In the genomic region with DNA sequence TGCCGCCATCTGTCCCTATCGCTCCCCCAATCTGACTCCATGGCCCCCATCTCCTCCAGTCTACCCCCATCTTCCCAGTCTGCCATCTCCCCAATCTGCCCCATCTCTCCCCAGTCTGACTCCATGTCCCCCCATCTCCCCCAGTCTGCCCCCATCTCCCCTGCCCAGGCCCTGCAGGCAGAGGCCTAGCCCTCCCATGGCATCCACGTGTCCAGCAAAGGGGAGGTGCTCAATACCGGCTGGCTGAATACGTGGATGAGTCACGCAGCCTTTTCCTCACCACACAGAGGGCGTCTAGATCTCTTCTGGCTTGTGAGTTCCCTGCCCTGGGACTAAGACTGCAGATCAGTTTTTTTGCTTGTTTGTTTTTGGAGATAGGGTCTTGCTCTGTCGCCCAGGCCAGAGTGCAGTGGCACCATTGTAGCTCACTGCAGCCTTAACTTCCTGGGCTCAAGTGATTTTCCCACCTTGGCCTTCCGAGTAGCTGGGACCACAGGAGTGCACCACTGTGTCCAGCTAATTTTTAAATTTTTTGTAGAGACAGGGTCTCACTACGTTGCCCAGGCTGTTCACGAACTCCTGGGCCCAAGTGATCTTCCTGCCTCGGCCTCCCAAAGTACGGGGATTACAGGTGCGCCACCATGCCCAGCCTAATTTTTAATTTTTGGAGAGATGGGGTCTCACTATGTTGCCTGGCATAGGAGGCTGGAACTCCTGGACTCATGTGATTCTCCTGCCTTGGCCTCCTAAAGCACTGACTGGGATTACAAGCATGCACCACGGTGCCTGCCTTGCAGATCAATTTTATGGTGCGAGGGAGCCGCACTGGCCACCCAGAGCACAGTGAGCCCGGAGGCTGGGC, we compare ENCODE assay signal across 8 cellular contexts. TPM values are rescaled to one million over a fixed set of nuclear protein-coding genes. Genes with fewer than 3 reads are reported as not detected.
DNase-seq lines count a peak whose midpoint lies in the region; ATAC-seq and TF ChIP-seq lines count a peak whose summit lies in the region.

No MANE protein-coding gene starts in this region.

- no peak overlapping the region for H4K91ac ChIP-seq in neuronal stem cell (ENCODE audit: low read depth, low read length, poor library complexity)

- 32% methylated on average over 11 of the region's 18 CpGs; no CpG with 5 or more reads in 1 of the 2 donors for WGBS in gastroesophageal sphincter (ENCODE audit: low coverage in 1 of 2), 2 donors
- WGBS in neuronal stem cell (ENCODE audit: extremely low coverage in 2 of 2, insufficient read length in 2 of 2, insufficient replicate concordance in 1 of 2), 2 donors, result no CpG with 5 or more reads among the region's 18 CpGs
- 34% methylated on average over 11 of the region's 18 CpGs for WGBS in suprapubic skin

- H3K27me3 ChIP-seq in SJCRH30 (no peaks in the 10 kb centered on the region), gastroesophageal sphincter (no peaks in the 10 kb centered on the region), neuronal stem cell (ENCODE audit: control insufficient read depth in 3 of 3, insufficient read depth in 3 of 3, low read depth in 1 of 3, low read length in 3 of 3) (no peaks in the 10 kb centered on the region), suprapubic skin (no peaks in the 10 kb centered on the region)

- H2BK12ac ChIP-seq in neuronal stem cell (ENCODE audit: low read length), result peak overlapping the region; percentile 24

- peaks cover 21% of the 10 kb centered on the region for H3K79me1 ChIP-seq in neuronal stem cell (ENCODE audit: low read depth, low read length)

- peak overlapping the region; percentile 85 for H3K23ac ChIP-seq in neuronal stem cell (ENCODE audit: low read depth, low read length, poor library complexity)

- peak overlapping the region; percentile 89 for H3K9ac ChIP-seq in neuronal stem cell (ENCODE audit: low read depth, low read length, poor library complexity)

- H3K4me3 ChIP-seq in SJCRH30 (peak overlapping the region; percentile 74), gastroesophageal sphincter (peak overlapping the region; percentile 53 to 95), neuronal stem cell (ENCODE audit: low read length in 2 of 2) (peak overlapping the region in 1 of 2 donors; percentile 85), suprapubic skin (peak overlapping the region; percentile 84)

- H2BK120ac ChIP-seq in neuronal stem cell (ENCODE audit: low read depth, low read length), result peak overlapping the region; percentile 24

- H3K4me1 ChIP-seq in SJCRH30 (peaks cover 4% of the 10 kb centered on the region; the same call in 1 of the 2 replicates), gastroesophageal sphincter (peaks cover 0 to 57% (median 9%) of the 10 kb centered on the region in 3 donors), neuronal stem cell (ENCODE audit: control insufficient read depth in 2 of 2, insufficient read depth in 1 of 2, low read depth in 1 of 2, low read length in 2 of 2) (peaks cover 12 to 13% of the 10 kb centered on the region in 2 donors), suprapubic skin (peaks cover 51% of the 10 kb centered on the region)

- H3K9me3 ChIP-seq in SJCRH30 (replicated peaks), result no peaks in the 10 kb centered on the region
- no peaks in the 10 kb centered on the region for H3K9me3 ChIP-seq in gastroesophageal sphincter
- no peaks in the 10 kb centered on the region for H3K9me3 ChIP-seq in neuronal stem cell (replicated peaks in 1 of 2; ENCODE audit: control insufficient read depth in 2 of 2, insufficient read depth in 1 of 2, low read depth in 1 of 2, low read length in 2 of 2)
- no peaks in the 10 kb centered on the region for H3K9me3 ChIP-seq in suprapubic skin

- ATAC-seq in gastroesophageal sphincter, result peak; percentile 94

- H3K14ac ChIP-seq in neuronal stem cell (ENCODE audit: low read length), result no peak overlapping the region

- H2AFZ ChIP-seq in neuronal stem cell (ENCODE audit: low read length), result peak overlapping the region; percentile 57

- peak overlapping the region; percentile 87 for H2BK15ac ChIP-seq in neuronal stem cell (ENCODE audit: low read length)

- DNase-seq in DMS53 (lab: John Stamatoyannopoulos, UW), result peak; percentile 96
- peak in 72 of 76 experiments; percentile 44 to 92 (median 78) for DNase-seq in HUDEP-2 (lab: John Stamatoyannopoulos, UW; ENCODE audit: unreplicated experiment in 76 of 76)
- peak; percentile 75 to 78 for DNase-seq in SJCRH30
- DNase-seq in activated naive CD4-positive, alpha-beta T cell treated with anti-CD3 and anti-CD28 coated beads, Interleukin-2, amount 50 U/mL, for 16 hours, result peak; percentile 53
- DNase-seq in neuronal stem cell (ENCODE audit: low spot score), result peak; percentile 49
- DNase-seq in suprapubic skin (ENCODE audit: low spot score in 2 of 2), result peak; percentile 87 to 88
- no peak for DNase-seq in NCI-H510A treated with DMSO at 0.1 percent for 48 hours (lab: John Stamatoyannopoulos, UW)

- H3K36me3 ChIP-seq in SJCRH30 (no peaks in the 10 kb centered on the region), gastroesophageal sphincter (peaks cover 0 to 26% of the 10 kb centered on the region in 2 donors), neuronal stem cell (replicated peaks in 1 of 2; ENCODE audit: control insufficient read depth in 2 of 2, insufficient read depth in 2 of 2, low read length in 2 of 2) (peaks cover 17 to 31% of the 10 kb centered on the region in 2 donors), suprapubic skin (peaks cover 8% of the 10 kb centered on the region)

- H3K27ac ChIP-seq in SJCRH30 (no peak overlapping the region), gastroesophageal sphincter (peak overlapping the region; percentile 61 to 99 (median 96)), neuronal stem cell (replicated peaks; ENCODE audit: low read length) (peak overlapping the region; percentile 75), suprapubic skin (peak overlapping the region; percentile 86)

- TF ChIP-seq CTCF in gastroesophageal sphincter (IDR thresholded peaks at IDR 0.05) (no peak), suprapubic skin (IDR thresholded peaks at IDR 0.05) (no peak)

- TF ChIP-seq POLR2A in gastroesophageal sphincter (IDR thresholded peaks at IDR 0.05), result no peak
- TF ChIP-seq POLR2A in suprapubic skin (IDR thresholded peaks at IDR 0.05), result no peak

- peak overlapping the region; percentile 17 for H3K4ac ChIP-seq in neuronal stem cell (ENCODE audit: low read length)

- TF ChIP-seq EP300 in gastroesophageal sphincter (IDR thresholded peaks at IDR 0.05) (no peak), suprapubic skin (IDR thresholded peaks at IDR 0.05) (no peak)

- H2BK5ac ChIP-seq in neuronal stem cell (ENCODE audit: low read length), result peak overlapping the region; percentile 83

- H4K8ac ChIP-seq in neuronal stem cell (ENCODE audit: low read depth, low read length), result peak overlapping the region; percentile 96

- H3K4me2 ChIP-seq in neuronal stem cell (ENCODE audit: insufficient read depth, low read length, poor library complexity, severe bottlenecking), result peak overlapping the region; percentile 98

- peak overlapping the region; percentile 100 for H2AK5ac ChIP-seq in neuronal stem cell (ENCODE audit: low read depth, low read length)

- peak overlapping the region; percentile 97 for H3K18ac ChIP-seq in neuronal stem cell (ENCODE audit: low read length)

RNA-seq across cellular contexts. Expression of a gene that starts 15.3 kb away (rescaled TPM):
- 0.93 and 2.1 TPM in 2 replicates for total RNA-seq in SJCRH30 (2014; rRNA removed; shearing (Covaris generic))
- 10 to 100 TPM; 13.6 to 27.9 (median 16.3) TPM for total RNA-seq in gastroesophageal sphincter
- polyA plus RNA-seq in neuronal stem cell (2013, experiment 1 of 2), result 1.7 TPM
- polyA plus RNA-seq in neuronal stem cell (2013, experiment 2 of 2), result 1.5 TPM
- 10 to 100 TPM; 24.1 to 50.8 (median 39.3) TPM for total RNA-seq in suprapubic skin

RNA-seq across cellular contexts. Expression of a gene that starts 46.0 kb away (rescaled TPM):
- not detected in 2 replicates for total RNA-seq in SJCRH30 (2014; rRNA removed; shearing (Covaris generic))
- total RNA-seq in gastroesophageal sphincter, result not detected
- polyA plus RNA-seq in neuronal stem cell (2013, experiment 1 of 2), result not detected
- polyA plus RNA-seq in neuronal stem cell (2013, experiment 2 of 2), result not detected
- 10 to 100 TPM; 13.3 to 20.8 (median 15.4) TPM for total RNA-seq in suprapubic skin

RNA-seq across cellular contexts. Expression of a gene that starts 53.7 kb away (rescaled TPM):
- 6.4 and 8.6 TPM in 2 replicates for total RNA-seq in SJCRH30 (2014; rRNA removed; shearing (Covaris generic))
- total RNA-seq in gastroesophageal sphincter, result 10 to 100 TPM in 3 of 4 donors, 1 to 10 TPM in 1; 6.0 to 16.7 (median 12.0) TPM
- 8.7 TPM for polyA plus RNA-seq in neuronal stem cell (2013, experiment 1 of 2)
- polyA plus RNA-seq in neuronal stem cell (2013, experiment 2 of 2), result 8.9 TPM
- total RNA-seq in suprapubic skin, result 10 to 100 TPM; 11.6 to 55.2 (median 13.2) TPM

RNA-seq across cellular contexts. Expression of a gene that starts 58.9 kb away (rescaled TPM):
- 0.15 TPM in 1 of 2 replicates, not detected in the other for total RNA-seq in SJCRH30 (2014; rRNA removed; shearing (Covaris generic))
- total RNA-seq in gastroesophageal sphincter (10 to 100 TPM in 1 of 4 donors, 1 to 10 TPM in 3; 7.1 to 20.2 (median 7.8) TPM), suprapubic skin (10 to 100 TPM in 1 of 4 donors, 1 to 10 TPM in 3; 2.6 to 11.9 (median 5.1) TPM)
- polyA plus RNA-seq in neuronal stem cell (2013, experiment 1 of 2), result 0.63 TPM
- 0.66 TPM for polyA plus RNA-seq in neuronal stem cell (2013, experiment 2 of 2)

Comparison
In these comparisons a context has a peak if more than half of its experiments do, and no peak if none do; other contexts are left out.
1. RNA of a gene that starts 46.0 kb away (total RNA-seq): 13.3 to 20.8 TPM in suprapubic skin; not detected in SJCRH30 and not detected in gastroesophageal sphincter; every median in the first group is over 10 times any median in the second.